ENCODE assay signal across 1 cellular context in genomic region chr15:58248504-58248842, GRCh38.
TF ChIP-seq lines count a peak whose summit lies in the region.

No MANE protein-coding gene starts in this region.

TF ChIP-seq in IMR-90, 13 proteins besides CTCF, POLR2A, EP300 and RAD21 (continued from another document):
- TF ChIP-seq USF2 (IDR thresholded peaks at IDR 0.05; ENCODE audit: low read depth, low read length), result no peak
- TF ChIP-seq NFE2L2 (IDR thresholded peaks at IDR 0.05; ENCODE audit: low read depth, low read length), result no peak
- TF ChIP-seq RFX5 (IDR thresholded peaks at IDR 0.05; ENCODE audit: low read depth, low read length), result no peak
- no peak for TF ChIP-seq MAZ (IDR thresholded peaks at IDR 0.05; ENCODE audit: borderline replicate concordance, low read depth, low read length)
- TF ChIP-seq SMC3 (IDR thresholded peaks at IDR 0.05; ENCODE audit: low read depth, low read length), result no peak
- no peak for TF ChIP-seq CHD1 (IDR thresholded peaks at IDR 0.05; ENCODE audit: low read depth, low read length)
- no peak for TF ChIP-seq BHLHE40 (IDR thresholded peaks at IDR 0.05; ENCODE audit: low read depth, low read length)
- TF ChIP-seq ELK1 (IDR thresholded peaks at IDR 0.05; ENCODE audit: borderline replicate concordance, low read depth, low read length), result no peak
TF ChIP-seq in IMR-90: peak in this region for 0.
